ENCODE assay signal across 8 cellular contexts in the genomic region with DNA sequence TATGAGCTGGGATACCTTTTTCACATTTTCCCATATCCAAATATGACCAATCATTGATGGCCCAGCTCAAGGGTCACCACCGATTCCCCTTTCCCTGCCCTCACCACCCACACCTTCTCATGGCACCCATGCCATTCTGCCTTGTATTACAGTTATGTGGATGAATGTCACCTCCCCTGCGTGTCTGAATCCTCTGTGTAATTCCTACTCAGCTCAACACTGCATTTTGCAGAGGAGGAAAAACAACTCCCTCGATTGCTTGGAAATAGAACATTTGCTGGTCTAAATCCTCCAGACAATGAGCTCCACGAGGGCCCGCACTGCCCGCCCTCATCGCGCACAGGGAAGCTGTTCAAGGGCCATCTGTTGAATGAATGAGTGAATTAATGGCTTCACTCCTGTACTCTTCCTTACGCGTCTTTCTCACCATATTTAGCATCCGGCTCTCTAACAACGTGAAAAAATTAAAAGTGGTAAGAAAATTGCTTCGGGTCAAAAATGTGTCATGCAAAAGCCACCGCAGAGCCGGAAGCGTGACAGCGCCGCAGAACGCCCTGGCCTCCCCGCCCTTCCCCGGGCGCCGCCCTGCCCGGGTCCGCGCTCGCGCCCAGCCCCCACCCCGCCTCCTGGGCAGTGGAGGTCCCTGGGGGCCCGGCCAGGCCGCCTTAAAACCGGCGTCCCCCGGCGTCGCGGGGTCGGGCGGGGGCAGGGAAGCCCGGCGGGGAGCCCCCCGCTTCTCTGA. TPM values are rescaled to one million over a fixed set of nuclear protein-coding genes. Genes with fewer than 3 reads are reported as not detected.
DNase-seq lines count a peak whose midpoint lies in the region; ATAC-seq, FAIRE-seq and TF ChIP-seq lines count a peak whose summit lies in the region.

No MANE protein-coding gene starts in this region.

- 8% methylated on average over 13 of the region's 42 CpGs; no CpG with 5 or more reads in 1 of the 2 experiments for WGBS in IMR-90 (ENCODE audit: extremely low coverage in 2 of 2, insufficient read length in 1 of 2), 2 experiments
- WGBS in small intestine, 3 donors, result 1 to 3% (median 1%) methylated on average over 31 to 42 of the region's 42 CpGs

- no peak overlapping the region for H2BK20ac ChIP-seq in IMR-90 (ENCODE audit: low read depth, low read length)

- H4K5ac ChIP-seq in IMR-90 (ENCODE audit: low read depth, low read length), result peak overlapping the region; percentile 6; the same call in 1 of the 2 replicates

- H2BK5ac ChIP-seq in IMR-90 (ENCODE audit: low read depth, low read length, poor library complexity, severe bottlenecking), result no peak overlapping the region

- H3K4me1 ChIP-seq in IMR-90 (ENCODE audit: control insufficient read depth, insufficient read depth, low read length) (no peaks in the 10 kb centered on the region), small intestine (ENCODE audit: control insufficient read depth in 2 of 2, insufficient read depth in 1 of 2, low read depth in 1 of 2, low read length in 1 of 2) (peaks cover 2 to 18% of the 10 kb centered on the region in 2 donors)

- no peaks in the 10 kb centered on the region for H3F3A ChIP-seq in SU-DHL-6 (ENCODE audit: insufficient read depth)

- no peak overlapping the region for H3K18ac ChIP-seq in IMR-90 (ENCODE audit: low read depth, low read length)

- ATAC-seq in GM21737 (IDR thresholded peaks at IDR 0.05; ENCODE audit: unreplicated experiment) (peak; percentile 93), IMR-90 (ENCODE audit: low read depth) (peak; percentile 90)

- H3K4me3 ChIP-seq in IMR-90 (ENCODE audit: insufficient read depth, low read depth, low read length), result peak overlapping the region; percentile 48
- peak overlapping the region; percentile 57 for H3K4me3 ChIP-seq in SU-DHL-6 (ENCODE audit: insufficient read depth, low read length, poor library complexity, severe bottlenecking)
- peak overlapping the region; percentile 72 to 90 for H3K4me3 ChIP-seq in small intestine (ENCODE audit: low read depth in 1 of 2, low read length in 2 of 2)

- peak overlapping the region; percentile 35 to 83 for H4K8ac ChIP-seq in IMR-90 (ENCODE audit: low read depth in 2 of 2, low read length in 2 of 2)

- peak overlapping the region; percentile 69 for H3K4ac ChIP-seq in IMR-90 (ENCODE audit: low read depth, low read length)

- H3K23ac ChIP-seq in IMR-90 (ENCODE audit: low read depth, low read length), result peak overlapping the region; percentile 87; the same call in 1 of the 2 replicates

- dilution Hi-C loops in IMR-90 (cut with HindIII; ENCODE audit: low sequenced_read_pairs, unreplicated experiment), result no loop called here

- DNase-seq in GDM1 (lab: John Stamatoyannopoulos, UW) (peak; percentile 70), IMR-90 (peak; percentile 16), hepatic stellate cell (ENCODE audit: low spot score) (peak; percentile 81), small intestine (peak; percentile 85), occipital lobe (lab: John Stamatoyannopoulos, UW) (no peak)
- DNase-seq in activated naive CD8-positive, alpha-beta T cell treated with anti-CD3 and anti-CD28 coated beads, Interleukin-2, amount 50 U/mL, for 16 hours (ENCODE audit: low read depth, low spot score), result peak; percentile 27

- peaks cover 14% of the 10 kb centered on the region for H3K9me1 ChIP-seq in IMR-90 (ENCODE audit: insufficient read depth, low read length)

- H4K20me1 ChIP-seq in IMR-90 (ENCODE audit: insufficient read depth, low read length), result no peaks in the 10 kb centered on the region
- H4K20me1 ChIP-seq in SU-DHL-6 (ENCODE audit: low read depth, low read length), result no peaks in the 10 kb centered on the region

- no peak for TF ChIP-seq RAD21 in IMR-90 (IDR thresholded peaks at IDR 0.05; ENCODE audit: low read length)

- TF ChIP-seq CTCF in IMR-90 (conservative IDR thresholded peaks at IDR 0.05; ENCODE audit: low read depth, low read length) (no peak), SU-DHL-6 (IDR thresholded peaks at IDR 0.05; ENCODE audit: insufficient read depth, low read length, poor library complexity, severe bottlenecking) (no peak)

- H2AK9ac ChIP-seq in IMR-90 (replicated peaks; ENCODE audit: low read depth, low read length, poor library complexity), result peak overlapping the region; percentile 12

- H3K27me3 ChIP-seq in IMR-90 (ENCODE audit: control insufficient read depth, insufficient read depth, low read length) (peaks cover 4% of the 10 kb centered on the region; the same call in 1 of the 2 replicates), SU-DHL-6 (ENCODE audit: low read length) (no peaks in the 10 kb centered on the region), small intestine (ENCODE audit: control insufficient read depth in 2 of 2, insufficient read depth in 2 of 2, low read length in 2 of 2) (no peaks in the 10 kb centered on the region)

- FAIRE-seq in small intestine (lab: Jason Lieb, UNC), result no peak

- no peaks in the 10 kb centered on the region for H3K9me2 ChIP-seq in SU-DHL-6 (replicated peaks; ENCODE audit: insufficient read depth, low read length)

- H3K14ac ChIP-seq in IMR-90 (replicated peaks; ENCODE audit: low read depth, low read length), result peak overlapping the region; percentile 54; the same call in 1 of the 2 replicates

- 0 out of 2 replicates have a peak overlapping the region, but pooled peaks have one; percentile 12 for H2BK120ac ChIP-seq in IMR-90 (ENCODE audit: low read depth, low read length)

- no peak overlapping the region for H2BK15ac ChIP-seq in IMR-90 (ENCODE audit: low read depth, low read length)

- 0 out of 2 replicates have a peak overlapping the region, but pooled peaks have one; percentile 34 for H4K91ac ChIP-seq in IMR-90 (ENCODE audit: insufficient read depth, low read depth, low read length)

- H3K56ac ChIP-seq in IMR-90 (ENCODE audit: extremely low read depth, insufficient read depth, low read length), result no peak overlapping the region

- H2AFZ ChIP-seq in IMR-90 (replicated peaks; ENCODE audit: low read length, poor library complexity) (peak overlapping the region; percentile 95), SU-DHL-6 (ENCODE audit: low read depth, low read length, severe bottlenecking) (peak overlapping the region; percentile 73)

- H3K79me2 ChIP-seq in SU-DHL-6 (ENCODE audit: insufficient read depth, low read length), result no peaks in the 10 kb centered on the region

- H3K9ac ChIP-seq in IMR-90 (ENCODE audit: low read depth, low read length) (0 out of 2 replicates have a peak overlapping the region, but pooled peaks have one; percentile 11), SU-DHL-6 (ENCODE audit: low read length) (peak overlapping the region; percentile 57)

- H3K36me3 ChIP-seq in IMR-90 (ENCODE audit: control insufficient read depth, insufficient read depth, low read length) (no peaks in the 10 kb centered on the region), SU-DHL-6 (ENCODE audit: low read length) (no peaks in the 10 kb centered on the region), small intestine (ENCODE audit: control insufficient read depth in 2 of 2, insufficient read depth in 2 of 2, low read length in 2 of 2) (no peaks in the 10 kb centered on the region)

- H3K4me2 ChIP-seq in IMR-90 (ENCODE audit: low read depth, low read length) (peak overlapping the region; percentile 48), SU-DHL-6 (ENCODE audit: low read depth, low read length, poor library complexity, severe bottlenecking) (peak overlapping the region; percentile 71)

- H3K9me3 ChIP-seq in IMR-90 (ENCODE audit: control insufficient read depth, insufficient read depth, low read length) (no peaks in the 10 kb centered on the region), SU-DHL-6 (ENCODE audit: insufficient read depth, low read length) (no peaks in the 10 kb centered on the region), small intestine (ENCODE audit: control insufficient read depth, low read depth) (no peaks in the 10 kb centered on the region)

- no peak for TF ChIP-seq POLR2A in IMR-90 (IDR thresholded peaks at IDR 0.05; ENCODE audit: low read depth, low read length)

- intact Hi-C loops in IMR-90 (cut with micrococcal nuclease), result no loop called here

- H3K79me1 ChIP-seq in IMR-90 (ENCODE audit: low read depth in 1 of 2, low read length in 2 of 2), result peaks cover 4 to 21% of the 10 kb centered on the region in 2 experiments; a peak in 3 of 4 replicates

- POLR2A ChIA-PET in IMR-90 (lab: Charles Lee; ENCODE audit: unreplicated experiment), result no interaction called here

- no TSS peak for BruUV-seq in IMR-90 (replicated peaks; lab: Mats Ljungman, UMichigan)

- peak overlapping the region; percentile 85; the same call in 1 of the 2 replicates for H2AK5ac ChIP-seq in IMR-90 (ENCODE audit: low read depth, low read length)

- CTCF ChIA-PET in IMR-90 (lab: Yijun Ruan, JAX), result interaction anchor here (0.6 kb wide), 1 partner anchor 133 kb away, joined by 4 read pairs; no protein-coding TSS in a partner anchor

- in situ Hi-C loops in IMR-90 (cut with MboI; ENCODE audit: low sequenced_read_pairs), result no loop called here

- no peak overlapping the region for H3K27ac ChIP-seq in IMR-90 (ENCODE audit: insufficient read depth, low read length)
- no peak overlapping the region for H3K27ac ChIP-seq in SU-DHL-6 (ENCODE audit: low read depth, low read length)
- peak overlapping the region; percentile 89 to 94 for H3K27ac ChIP-seq in small intestine (ENCODE audit: low read depth in 1 of 2, low read length in 1 of 2)

TF ChIP-seq in IMR-90, 13 proteins besides CTCF, POLR2A, EP300 and RAD21 (continues in another document):
- TF ChIP-seq FOS (IDR thresholded peaks at IDR 0.05; ENCODE audit: low read depth, low read length) (no peak), RCOR1 (IDR thresholded peaks at IDR 0.05; ENCODE audit: insufficient replicate concordance, low read length) (no peak), CEBPB (IDR thresholded peaks at IDR 0.05; ENCODE audit: low read depth, low read length) (no peak), MAFK (IDR thresholded peaks at IDR 0.05; ENCODE audit: low read depth, low read length) (no peak), CHD1 (IDR thresholded peaks at IDR 0.05; ENCODE audit: low read depth, low read length) (no peak), BHLHE40 (IDR thresholded peaks at IDR 0.05; ENCODE audit: low read depth, low read length) (no peak), MAZ (IDR thresholded peaks at IDR 0.05; ENCODE audit: borderline replicate concordance, low read depth, low read length) (no peak), USF2 (IDR thresholded peaks at IDR 0.05; ENCODE audit: low read depth, low read length) (no peak)

RNA-seq across cellular contexts. Expression of gene SUSD1, which starts 0.7 kb away (rescaled TPM):
- total RNA-seq in IMR-90 (2012; rRNA removed), result 4.2 and 4.7 TPM in 2 replicates
- 4.0 and 4.2 TPM in 2 replicates for polyA plus RNA-seq in IMR-90 (2012; rRNA removed)
- polyA plus RNA-seq in IMR-90 (2012; cell fraction: cytosol; rRNA removed), result 3.4 and 3.8 TPM in 2 replicates
- polyA plus RNA-seq in IMR-90 (2012; cell fraction: nucleus; rRNA removed; ENCODE audit: low replicate concordance), result 2.1 and 3.4 TPM in 2 replicates
- polyA plus RNA-seq in small intestine, result 1 to 10 TPM; 3.8 to 9.8 (median 4.2) TPM
- 44.1 TPM for total RNA-seq in occipital lobe

Comparison
In these comparisons a context has a peak if more than half of its experiments do, and no peak if none do; other contexts are left out.
1. H3K27ac ChIP-seq: peak in small intestine (2 of 2); none in IMR-90 (single experiment) and SU-DHL-6 (single experiment).
2. Peak in every context shown above with its lines, with median percentiles within 50 percentile points of each other: H3K4me3 ChIP-seq.